Comparison of ENCODE assay signal across 9 cellular contexts in the genomic region with DNA sequence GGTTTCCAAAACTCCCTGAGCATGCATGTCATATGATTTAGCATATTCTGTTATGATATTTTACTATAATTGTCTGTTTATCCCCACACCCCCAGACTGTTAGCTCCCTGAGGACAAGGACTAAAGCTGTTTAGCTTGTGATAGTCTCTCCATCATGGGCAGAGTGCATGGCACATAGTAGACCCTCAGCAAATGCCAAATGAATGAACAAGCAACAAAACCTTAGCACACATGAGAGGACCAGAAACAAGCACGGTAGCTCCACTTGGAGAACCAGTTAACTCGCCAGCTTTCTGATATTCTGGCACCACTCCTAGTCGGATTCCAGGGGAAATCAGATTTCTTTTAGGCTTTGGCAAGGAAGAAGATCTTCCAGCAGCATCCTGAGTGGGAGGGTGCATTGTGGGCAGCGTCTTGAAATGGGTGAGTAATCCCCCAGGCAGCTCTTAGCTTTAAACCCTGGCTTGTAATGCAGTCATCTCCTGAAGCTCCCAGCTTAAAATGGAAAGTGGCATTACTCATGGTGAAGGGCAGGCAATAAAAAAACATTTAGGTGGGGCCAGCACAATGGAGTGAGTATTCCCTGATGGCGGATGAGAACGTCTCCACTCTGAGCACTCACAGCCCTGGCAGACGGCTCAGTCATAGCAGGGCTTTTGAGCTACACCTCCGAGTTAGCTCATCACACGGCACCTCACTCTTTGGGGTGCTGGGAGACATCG. TPM values are rescaled to one million over a fixed set of nuclear protein-coding genes. Genes with fewer than 3 reads are reported as not detected.
A peak's percentile ranks its signal among the peaks of the same experiment; 100 is the strongest.
DNase-seq lines count a peak whose midpoint lies in the region; FAIRE-seq and TF ChIP-seq lines count a peak whose summit lies in the region.
"Had no signal": no experiment of that assay in that cellular context is flagged by ENCODE, and none has a peak within 500 bp of the region (broad histone marks: within the 10 kb centered on the region; RNA-seq: fewer than 3 reads in every experiment).

No MANE protein-coding gene starts in this region.

- POLR2A ChIA-PET in BJ (lab: Charles Lee): interaction anchor here (0.6 to 1.9 kb wide), 6 partner anchors 11 to 1131 kb away, joined by 3 to 9 read pairs (median 4); no protein-coding TSS in a partner anchor

- DNase-seq in BJ (ENCODE audit: low read depth) (peak; percentile 99), NCI-H69 (lab: John Stamatoyannopoulos, UW) (peak; percentile 46), esophagus muscularis mucosa (ENCODE audit: extremely low spot score) (peak; percentile 92), occipital lobe (lab: John Stamatoyannopoulos, UW) (peak; percentile 74), DMS 273 (lab: John Stamatoyannopoulos, UW; ENCODE audit: unreplicated experiment) (no peak), kidney (no peak), germinal center (ENCODE audit: low spot score) (no peak)
- DNase-seq in stimulated activated naive CD4-positive, alpha-beta T cell treated with Interleukin-2 at 50 U/mL for 16 hours (lab: John Stamatoyannopoulos, UW): no peak

- 25% methylated on average over 10 of the region's 10 CpGs for WGBS in esophagus muscularis mucosa

- no peak for TF ChIP-seq EP300 in esophagus muscularis mucosa (IDR thresholded peaks at IDR 0.05)

- no peak for TF ChIP-seq POLR2A in esophagus muscularis mucosa (IDR thresholded peaks at IDR 0.05; ENCODE audit: low read depth)

- TF ChIP-seq CTCF in BJ (IDR thresholded peaks at IDR 0.05; ENCODE audit: insufficient read depth, low read depth, low read length) (no peak), esophagus muscularis mucosa (IDR thresholded peaks at IDR 0.05) (no peak), kidney (IDR thresholded peaks at IDR 0.05; ENCODE audit: borderline replicate concordance, extremely low read depth, insufficient read depth) (no peak)

- FAIRE-seq in kidney (lab: Jason Lieb, UNC): no peak

- intact Hi-C loops in esophagus muscularis mucosa (cut with DNase I) (no loop called here), kidney (cut with DNase I) (no loop called here)

- no peaks in the 10 kb centered on the region for H3K27me3 ChIP-seq in BJ (ENCODE audit: control insufficient read depth, insufficient read depth, low read length)
- H3K27me3 ChIP-seq in esophagus muscularis mucosa: no peaks in the 10 kb centered on the region
- H3K27me3 ChIP-seq: neural progenitor cell had no signal

- CTCF ChIA-PET in BJ (lab: Yijun Ruan, JAX): interaction anchor here (1.1 to 6.0 kb wide), 6 partner anchors 10 to 68 kb away, joined by 3 to 60 read pairs (median 13); no protein-coding TSS in a partner anchor

- H3K9me3 ChIP-seq in esophagus muscularis mucosa (no peaks in the 10 kb centered on the region), kidney (ENCODE audit: control insufficient read depth in 1 of 2, low read length in 2 of 2) (no peaks in the 10 kb centered on the region)

- H3K27ac ChIP-seq in esophagus muscularis mucosa (replicated peaks in 1 of 4) (peak overlapping the region; percentile 53 to 75 (median 66)), kidney (ENCODE audit: low read depth in 2 of 2, low read length in 2 of 2) (peak overlapping the region in 1 of 2 donors; percentile 3)
- H3K27ac ChIP-seq: neural progenitor cell had no signal

- H3K36me3 ChIP-seq in BJ (ENCODE audit: control insufficient read depth, insufficient read depth, low read length) (no peaks in the 10 kb centered on the region), esophagus muscularis mucosa (no peaks in the 10 kb centered on the region), kidney (ENCODE audit: control insufficient read depth in 1 of 2, insufficient read depth in 2 of 2, low read length in 2 of 2) (no peaks in the 10 kb centered on the region)
- H3K36me3 ChIP-seq: neural progenitor cell had no signal

- H3K4me3 ChIP-seq in BJ (ENCODE audit: low read depth, low read length): no peak overlapping the region
- peak overlapping the region in 1 of 4 donors; percentile 15 for H3K4me3 ChIP-seq in esophagus muscularis mucosa
- H3K4me3 ChIP-seq in kidney (ENCODE audit: low read length in 2 of 2): no peak overlapping the region
- H3K4me3 ChIP-seq: neural progenitor cell had no signal

- H3K4me1 ChIP-seq in esophagus muscularis mucosa: peaks cover 11 to 30% (median 19%) of the 10 kb centered on the region in 4 donors
- H3K4me1 ChIP-seq in kidney (ENCODE audit: control insufficient read depth in 1 of 2, insufficient read depth in 1 of 2, low read depth in 1 of 2, low read length in 2 of 2): no peaks in the 10 kb centered on the region
- H3K4me1 ChIP-seq: neural progenitor cell had no signal

- H3K9ac ChIP-seq in kidney (ENCODE audit: low read length in 2 of 2): no peak overlapping the region
- H3K9ac ChIP-seq: neural progenitor cell had no signal

RNA-seq across cellular contexts. Expression of a gene that starts 41.1 kb away (rescaled TPM):
- 14.8 and 19.2 TPM in 2 replicates for polyA plus RNA-seq in BJ (2011; rRNA removed)
- polyA minus RNA-seq in BJ (2011; rRNA and poly(A)+ RNA removed): 6.6 and 6.7 TPM in 2 replicates
- total RNA-seq in esophagus muscularis mucosa: 1 to 10 TPM; 1.7 to 4.0 (median 2.9) TPM
- 6.9 TPM for total RNA-seq in occipital lobe
- 2.1 TPM for total RNA-seq in kidney
- 89.7 TPM for polyA plus RNA-seq in kidney (ENCODE audit: insufficient read depth, low read depth, low replicate concordance)

Comparison
In these comparisons a context has a peak if more than half of its experiments do, and no peak if none do; other contexts are left out.
1. DNase-seq: peak in BJ (single experiment), NCI-H69 (single experiment), esophagus muscularis mucosa (single experiment) and occipital lobe (single experiment); none in stimulated activated naive CD4-positive, alpha-beta T cell treated with Interleukin-2 at 50 U/mL for 16 hours (single experiment), DMS 273 (single experiment), kidney (single experiment) and germinal center (single experiment).